Comparison of ENCODE assay signal across 2 cellular contexts in the genomic region with DNA sequence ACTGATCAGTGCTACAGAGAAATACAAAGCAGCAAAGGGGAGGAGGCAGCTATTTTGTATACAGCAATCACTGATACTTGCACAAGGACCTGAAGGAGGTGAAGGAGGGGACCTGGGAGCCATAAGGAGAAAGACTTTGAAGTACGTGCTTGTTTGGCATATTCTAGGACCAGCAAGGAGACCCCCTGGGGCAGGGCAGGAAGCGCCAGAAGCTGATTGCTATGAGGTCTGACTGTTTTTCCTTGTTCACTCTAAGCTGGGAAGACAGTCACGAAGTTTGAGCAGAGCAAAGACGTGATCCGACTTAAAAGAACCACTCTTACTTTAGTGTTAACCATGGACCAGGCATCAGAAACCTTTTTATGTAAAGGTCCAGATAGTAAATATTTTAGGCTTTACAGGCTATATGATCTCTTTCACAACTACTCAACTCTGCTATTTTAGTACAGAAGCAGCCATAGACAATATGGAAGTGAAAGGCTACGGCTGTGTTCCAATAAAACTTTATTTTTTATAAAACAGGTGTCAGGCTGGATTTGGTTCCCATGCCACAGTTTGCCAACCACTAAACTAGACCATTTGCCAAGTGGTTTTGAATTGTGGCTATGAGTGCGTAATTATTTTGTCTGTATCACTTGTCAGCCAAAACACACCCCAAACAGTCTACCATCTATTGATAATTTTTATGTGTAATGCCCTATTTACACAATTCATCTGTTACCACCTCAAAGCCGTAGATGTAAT.
TF ChIP-seq lines count a peak whose summit lies in the region.

No MANE protein-coding gene starts in this region.

TF ChIP-seq in HEK293T, 16 proteins besides CTCF, POLR2A, EP300 and RAD21 (continued from another document):
- TF ChIP-seq FOXM1 (IDR thresholded peaks at IDR 0.05; ENCODE audit: borderline replicate concordance): no peak
- TF ChIP-seq NFRKB (IDR thresholded peaks at IDR 0.05): no peak
- TF ChIP-seq, protein P1, sequence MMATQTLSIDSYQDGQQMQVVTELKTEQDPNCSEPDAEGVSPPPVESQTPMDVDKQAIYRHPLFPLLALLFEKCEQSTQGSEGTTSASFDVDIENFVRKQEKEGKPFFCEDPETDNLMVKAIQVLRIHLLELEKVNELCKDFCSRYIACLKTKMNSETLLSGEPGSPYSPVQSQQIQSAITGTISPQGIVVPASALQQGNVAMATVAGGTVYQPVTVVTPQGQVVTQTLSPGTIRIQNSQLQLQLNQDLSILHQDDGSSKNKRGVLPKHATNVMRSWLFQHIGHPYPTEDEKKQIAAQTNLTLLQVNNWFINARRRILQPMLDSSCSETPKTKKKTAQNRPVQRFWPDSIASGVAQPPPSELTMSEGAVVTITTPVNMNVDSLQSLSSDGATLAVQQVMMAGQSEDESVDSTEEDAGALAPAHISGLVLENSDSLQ (IDR thresholded peaks at IDR 0.05): no peak
- TF ChIP-seq L3MBTL2 (conservative IDR thresholded peaks at IDR 0.05): no peak
- no peak for TF ChIP-seq ARNT (IDR thresholded peaks at IDR 0.05)

TF ChIP-seq in WTC11, 78 proteins besides CTCF, POLR2A, EP300 and RAD21 (continued from another document):
- TF ChIP-seq KAT7 (CRISPR knock-in tag; IDR thresholded peaks at IDR 0.05; ENCODE audit: borderline replicate concordance): no peak
- TF ChIP-seq TP53 (CRISPR knock-in tag; IDR thresholded peaks at IDR 0.05): no peak
- TF ChIP-seq JUN (CRISPR knock-in tag; IDR thresholded peaks at IDR 0.05): no peak
- no peak for TF ChIP-seq ESRRA (CRISPR knock-in tag; IDR thresholded peaks at IDR 0.05; ENCODE audit: borderline replicate concordance)
- TF ChIP-seq GTF2I (CRISPR knock-in tag; conservative IDR thresholded peaks at IDR 0.05): no peak
